In genomic region chr2:208265371-208265806, GRCh38 we compare ENCODE assay signal across 8 cellular contexts.
A peak's percentile ranks its signal among the peaks of the same experiment; 100 is the strongest.
DNase-seq lines count a peak whose midpoint lies in the region; ATAC-seq, FAIRE-seq and TF ChIP-seq lines count a peak whose summit lies in the region.

No MANE protein-coding gene starts in this region.

- no peak for FAIRE-seq in GM19239 (lab: Jason Lieb, UNC)

- ATAC-seq in GM19328 (IDR thresholded peaks at IDR 0.05; ENCODE audit: unreplicated experiment): peak; percentile 50
- peak; percentile 52 for ATAC-seq in HG03354 (IDR thresholded peaks at IDR 0.05; ENCODE audit: poor library complexity, severe bottlenecking, unreplicated experiment)

- no peaks in the 10 kb centered on the region for H3K36me3 ChIP-seq in SU-DHL-6 (ENCODE audit: low read length)
- no peaks in the 10 kb centered on the region for H3K36me3 ChIP-seq in brain microvascular endothelial cell (replicated peaks)

- TF ChIP-seq CTCF in SU-DHL-6 (IDR thresholded peaks at IDR 0.05; ENCODE audit: insufficient read depth, low read length, poor library complexity, severe bottlenecking) (no peak), brain microvascular endothelial cell (IDR thresholded peaks at IDR 0.05; ENCODE audit: low read depth, low read length, missing control alignments) (no peak)

- H2AFZ ChIP-seq in SU-DHL-6 (ENCODE audit: low read depth, low read length, severe bottlenecking): peak overlapping the region; percentile 87

- H3F3A ChIP-seq in SU-DHL-6 (ENCODE audit: insufficient read depth): peaks cover 17% of the 10 kb centered on the region

- H4K20me1 ChIP-seq in SU-DHL-6 (ENCODE audit: low read depth, low read length): no peaks in the 10 kb centered on the region

- peaks cover 40% of the 10 kb centered on the region for H3K79me2 ChIP-seq in SU-DHL-6 (ENCODE audit: insufficient read depth, low read length)

- peak overlapping the region; percentile 79 for H3K4me2 ChIP-seq in SU-DHL-6 (ENCODE audit: low read depth, low read length, poor library complexity, severe bottlenecking)

- H3K27ac ChIP-seq in SU-DHL-6 (ENCODE audit: low read depth, low read length): peak overlapping the region; percentile 79
- peak overlapping the region; percentile 82 for H3K27ac ChIP-seq in brain microvascular endothelial cell

- peak overlapping the region; percentile 67 for H3K4me3 ChIP-seq in SU-DHL-6 (ENCODE audit: insufficient read depth, low read length, poor library complexity, severe bottlenecking)
- H3K4me3 ChIP-seq in brain microvascular endothelial cell (ENCODE audit: low read depth, low read length): peak overlapping the region; percentile 92

- H3K9ac ChIP-seq in SU-DHL-6 (ENCODE audit: low read length): peak overlapping the region; percentile 77

- in situ Hi-C loops in brain microvascular endothelial cell (cut with HindIII; ENCODE audit: low pct_ligation_motif_present, low sequenced_read_pairs): no loop called here

- H3K9me2 ChIP-seq in SU-DHL-6 (replicated peaks; ENCODE audit: insufficient read depth, low read length): no peaks in the 10 kb centered on the region

- DNase-seq in DMS153 treated with DMSO at 0.1 percent for 48 hours (lab: John Stamatoyannopoulos, UW; ENCODE audit: unreplicated experiment) (peak; percentile 37), brain microvascular endothelial cell (peak; percentile 61), islet precursor cell (peak; percentile 55), GM19239 (ENCODE audit: insufficient read length, low spot score) (no peak)
- peak; percentile 20 for DNase-seq in stimulated activated CD4-positive, alpha-beta T cell treated with anti-CD3 and anti-CD28 coated beads, Interleukin-12 subunit alpha, Interleukin-12 subunit beta, amount 100 ng/mL, for 4 hours

- no peaks in the 10 kb centered on the region for H3K9me3 ChIP-seq in SU-DHL-6 (ENCODE audit: insufficient read depth, low read length)

- H3K27me3 ChIP-seq in SU-DHL-6 (ENCODE audit: low read length) (no peaks in the 10 kb centered on the region), brain microvascular endothelial cell (replicated peaks) (no peaks in the 10 kb centered on the region)
